15 cellular contexts compared by ENCODE assay signal in the genomic region with DNA sequence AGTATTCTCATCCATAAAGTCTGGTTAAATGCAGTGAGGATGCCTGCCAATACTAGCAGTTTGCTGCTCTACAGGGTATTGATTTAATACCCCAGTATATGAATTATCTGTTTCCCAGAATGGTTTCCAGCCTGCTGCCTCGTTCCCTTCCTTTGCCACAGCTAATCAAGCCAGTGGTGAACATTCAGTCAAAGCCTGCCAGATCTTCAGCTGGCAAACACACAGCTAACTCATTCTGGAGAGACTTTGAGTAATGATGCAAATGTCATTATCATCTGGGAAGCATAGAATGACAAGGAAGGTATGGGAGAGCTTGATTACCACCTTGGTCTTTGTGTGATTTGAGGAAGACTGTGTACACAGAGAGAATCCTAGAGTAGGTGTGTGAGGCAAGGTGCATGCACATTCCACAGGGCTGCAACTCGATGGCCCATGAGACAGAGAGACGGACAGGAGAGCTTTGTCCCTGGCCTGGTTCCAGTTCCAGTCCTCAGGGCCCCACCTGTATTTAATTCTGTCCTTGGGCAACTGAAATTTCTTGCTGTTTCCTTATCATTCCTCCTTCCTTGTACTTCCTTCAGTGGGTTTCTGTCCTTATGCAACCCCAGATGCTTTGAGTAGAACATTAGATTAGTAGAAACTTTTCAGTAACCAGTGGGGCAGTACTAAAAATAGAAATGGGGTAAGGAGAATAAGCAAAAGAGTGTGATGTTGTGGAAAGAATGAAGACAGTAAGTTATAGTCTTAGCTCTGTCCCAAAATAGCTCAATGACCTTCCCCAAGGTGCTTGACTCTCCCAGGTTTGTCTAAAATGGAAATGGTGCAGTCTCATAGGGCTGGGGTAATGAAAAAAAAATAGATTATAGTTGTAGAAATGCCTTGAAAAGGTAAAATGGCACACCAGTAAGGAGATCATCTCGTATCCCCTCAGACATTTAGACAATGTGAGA.
"Had no signal": no experiment of that assay in that cellular context is flagged by ENCODE, and none has a peak within 500 bp of the region (broad histone marks: within the 10 kb centered on the region; RNA-seq: fewer than 3 reads in every experiment).

No MANE protein-coding gene starts in this region.

- H3K27ac ChIP-seq: breast epithelium, prostate gland, thoracic aorta, vagina had no signal

- H3K9me3 ChIP-seq: breast epithelium, prostate gland, thoracic aorta, vagina had no signal

- H3K4me3 ChIP-seq: breast epithelium, prostate gland, thoracic aorta, vagina had no signal

- H3K27me3 ChIP-seq: breast epithelium, vagina had no signal

- DNase-seq: activated CD4-positive, alpha-beta memory T cell treated with anti-CD3 and anti-CD28 coated beads, Interleukin-2, amount 10 ng/mL, durations not matched to agents 7 days and 5 days; activated gamma-delta T cell treated with Interleukin-2 at 50 U/mL for 16 hours; activated naive CD8-positive, alpha-beta T cell treated with anti-CD3 and anti-CD28 coated beads for 36 hours; activated T-cell treated with anti-CD3 and anti-CD28 coated beads, Interleukin-2, amount 50 U/mL, for 48 hours; aorta; foreskin melanocyte; mammary epithelial cell; natural killer cell; stimulated activated CD4-positive, alpha-beta T cell treated with anti-CD3 and anti-CD28 coated beads, Interleukin-4, amount 100 ng/mL, for 1 hour; stimulated activated naive CD8-positive, alpha-beta T cell treated with anti-CD3 and anti-CD28 coated beads, Interleukin-15, amount 100 ng/mL, for 72 hours; SW 1271 had no signal

- H3K4me1 ChIP-seq: breast epithelium, prostate gland had no signal

- ATAC-seq: natural killer cell; stimulated activated naive CD8-positive, alpha-beta T cell treated with anti-CD3 and anti-CD28 coated beads, Interleukin-15, amount 100 ng/mL, for 72 hours had no signal

- H3K36me3 ChIP-seq: breast epithelium, prostate gland, thoracic aorta, vagina had no signal
